15 cellular contexts compared by ENCODE assay signal in genomic region chr15:88484781-88485246, GRCh38. TPM values are rescaled to one million over a fixed set of nuclear protein-coding genes. Genes with fewer than 3 reads are reported as not detected.
DNase-seq lines count a peak whose midpoint lies in the region; ATAC-seq and TF ChIP-seq lines count a peak whose summit lies in the region.
"Had no signal": no experiment of that assay in that cellular context is flagged by ENCODE, and none has a peak within 500 bp of the region (broad histone marks: within the 10 kb centered on the region; RNA-seq: fewer than 3 reads in every experiment).

No MANE protein-coding gene starts in this region.

- no peaks in the 10 kb centered on the region for H3K9me3 ChIP-seq in suprapubic skin
- no peaks in the 10 kb centered on the region for H3K9me3 ChIP-seq in stomach

- intact Hi-C loops in stomach (cut with DNase I; ENCODE audit: low total_unique reads) = no loop called here

- H3K4me1 ChIP-seq in suprapubic skin (peaks cover 5% of the 10 kb centered on the region), stomach (no peaks in the 10 kb centered on the region)

- H3K27me3 ChIP-seq in suprapubic skin (no peaks in the 10 kb centered on the region), stomach (no peaks in the 10 kb centered on the region)

- DNase-seq in EL = peak; percentile 44
- DNase-seq in NCI-H1048 (lab: John Stamatoyannopoulos, UW) = peak; percentile 71
- DNase-seq in dedifferentiated amniotic fluid mesenchymal stem cell (ENCODE audit: extremely low spot score) = peak; percentile 68
- peak; percentile 20 for DNase-seq in midbrain (lab: John Stamatoyannopoulos, UW)
- no peak for DNase-seq in suprapubic skin (ENCODE audit: low spot score in 2 of 2)
- DNase-seq in G401 (ENCODE audit: low spot score) = no peak
- DNase-seq in stomach = no peak
- no peak for DNase-seq in left lobe of liver (ENCODE audit: low spot score)
- DNase-seq: activated CD4-positive, alpha-beta T cell treated with anti-CD3 and anti-CD28 coated beads, Interleukin-2, amount 10 ng/mL, durations not matched to agents 7 days and 5 days; activated naive CD4-positive, alpha-beta T cell; CD8-positive, alpha-beta T cell; effector CD8-positive, alpha-beta T cell; NCI-H2107; stimulated activated naive CD4-positive, alpha-beta T cell treated with Interleukin-2 at 50 U/mL for 16 hours had no signal

- TF ChIP-seq POLR2A in suprapubic skin (IDR thresholded peaks at IDR 0.05) (no peak), stomach (IDR thresholded peaks at IDR 0.05) (no peak)

- in situ Hi-C loops in G401 (cut with HindIII; ENCODE audit: low sequenced_read_pairs) = no loop called here

- H3K4me3 ChIP-seq in suprapubic skin (no peak overlapping the region), stomach (no peak overlapping the region)
- H3K4me3 ChIP-seq: SK-N-MC had no signal

- TF ChIP-seq CTCF in suprapubic skin (IDR thresholded peaks at IDR 0.05) (no peak), stomach (IDR thresholded peaks at IDR 0.05) (no peak)

- H3K27ac ChIP-seq in suprapubic skin (no peak overlapping the region), stomach (no peak overlapping the region)
- H3K27ac ChIP-seq: SK-N-MC had no signal

- no peak for ATAC-seq in left lobe of liver
- ATAC-seq: CD8-positive, alpha-beta T cell had no signal

- 30% methylated on average over 6 of the region's 7 CpGs for WGBS in suprapubic skin
- WGBS in stomach, 5 donors = 31 to 48% (median 40%) methylated on average over 7 of the region's 7 CpGs

- no peak for TF ChIP-seq EP300 in suprapubic skin (IDR thresholded peaks at IDR 0.05)
- no peak for TF ChIP-seq EP300 in stomach (IDR thresholded peaks at IDR 0.05)

- peaks cover 4% of the 10 kb centered on the region for H3K36me3 ChIP-seq in suprapubic skin
- H3K36me3 ChIP-seq in stomach = peaks cover 0 to 19% (median 7%) of the 10 kb centered on the region in 4 donors

RNA-seq across cellular contexts. Expression of gene MRPS11, which starts 17.3 kb away (rescaled TPM):
- total RNA-seq in suprapubic skin (10 to 100 TPM; 20.0 to 32.7 (median 28.9) TPM), stomach (10 to 100 TPM; 14.3 to 85.5 (median 31.0) TPM), left lobe of liver (34.5 TPM)
- 63.9 and 88.1 TPM in 2 replicates for total RNA-seq in G401 (2014; rRNA removed; shearing (Covaris generic))
- polyA plus RNA-seq in stomach = 10 to 100 TPM; 43.1 to 59.3 (median 44.6) TPM

RNA-seq across cellular contexts. Expression of gene MRPL46, which starts 17.6 kb away (rescaled TPM):
- total RNA-seq in suprapubic skin = 10 to 100 TPM; 12.1 to 19.4 (median 15.7) TPM
- total RNA-seq in G401 (2014; rRNA removed; shearing (Covaris generic)) = 54.4 and 61.8 TPM in 2 replicates
- total RNA-seq in stomach = 10 to 100 TPM; 18.4 to 61.2 (median 19.9) TPM
- polyA plus RNA-seq in stomach = 10 to 100 TPM; 36.7 to 41.2 (median 40.6) TPM
- 35.1 TPM for total RNA-seq in left lobe of liver

Comparison
In these comparisons a context has a peak if more than half of its experiments do, and no peak if none do; other contexts are left out.
1. DNase-seq: peak in EL (single experiment), NCI-H1048 (single experiment), dedifferentiated amniotic fluid mesenchymal stem cell (single experiment) and midbrain (single experiment); none in suprapubic skin (0 of 2), G401 (single experiment), stomach (single experiment) and left lobe of liver (single experiment).